Comparison of ENCODE assay signal across 1 cellular context in the genomic region with DNA sequence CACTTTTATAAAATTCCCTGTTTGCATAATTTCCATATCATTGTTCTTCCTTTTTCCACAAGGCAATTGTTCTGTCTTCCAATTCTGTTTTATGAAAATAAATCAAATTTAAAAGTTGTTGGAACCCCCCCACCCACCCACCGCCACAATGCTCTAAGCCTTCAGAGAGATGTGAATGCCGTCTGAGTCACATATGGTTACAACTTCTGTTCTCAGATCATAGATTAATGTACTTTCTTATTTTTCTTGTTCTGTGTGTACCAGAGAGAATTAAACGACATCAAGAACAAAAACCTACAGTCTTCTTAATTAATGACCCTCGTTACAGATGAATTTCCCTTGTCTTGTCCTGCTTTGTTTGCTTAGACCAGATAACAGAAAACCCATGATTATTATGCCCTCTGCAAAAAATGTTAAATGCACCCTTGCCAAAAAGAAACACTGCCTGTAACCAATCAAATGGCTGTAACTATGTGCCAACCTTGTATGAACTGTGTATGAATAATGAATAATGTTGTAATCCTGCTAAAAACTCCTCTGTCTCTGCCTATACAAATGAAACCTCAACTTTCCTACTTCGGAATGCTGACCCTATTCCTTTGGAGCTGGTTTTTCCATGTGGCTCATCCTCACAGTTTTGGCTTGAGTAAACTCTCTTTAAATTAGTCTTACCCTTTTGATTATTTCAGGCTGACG.
A peak's percentile ranks its signal among the peaks of the same experiment; 100 is the strongest.
TF ChIP-seq lines count a peak whose summit lies in the region.

No MANE protein-coding gene starts in this region.

TF ChIP-seq in HepG2, 621 proteins besides CTCF, POLR2A, EP300 and RAD21:
- TF ChIP-seq ZNF629 (CRISPR knock-in tag; conservative IDR thresholded peaks at IDR 0.05) (peak; percentile 28; the same call in 1 of the 2 replicates), NFE2L1 (CRISPR knock-in tag; IDR thresholded peaks at IDR 0.05; ENCODE audit: borderline replicate concordance) (no peak)
